ENCODE assay signal across 17 cellular contexts in the genomic region with DNA sequence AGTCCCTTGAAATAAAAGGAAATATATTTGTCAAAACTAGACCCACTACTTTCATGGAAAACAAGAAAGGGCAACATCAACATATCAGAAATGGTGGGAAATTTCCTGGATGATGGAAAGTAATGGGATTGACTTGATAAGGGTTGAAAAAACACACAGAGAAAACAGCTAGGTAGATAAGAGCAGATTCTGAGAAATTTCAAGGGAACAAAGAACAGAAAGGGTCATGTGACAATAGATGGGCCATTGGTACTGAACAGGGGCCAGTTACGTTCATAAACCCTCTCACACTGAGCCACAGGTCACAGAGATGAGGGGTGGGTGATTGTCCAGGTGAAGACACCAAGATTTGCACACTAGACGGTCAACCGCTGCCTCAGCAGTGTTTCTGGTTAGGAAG.
DNase-seq lines count a peak whose midpoint lies in the region; ATAC-seq, FAIRE-seq and TF ChIP-seq lines count a peak whose summit lies in the region.
"Had no signal": no experiment of that assay in that cellular context is flagged by ENCODE, and none has a peak within 500 bp of the region (broad histone marks: within the 10 kb centered on the region; RNA-seq: fewer than 3 reads in every experiment).

No MANE protein-coding gene starts in this region.

- H2AK5ac ChIP-seq in IMR-90 (ENCODE audit: low read depth, low read length): peak overlapping the region; percentile 20; the same call in 1 of the 2 replicates

- in situ Hi-C loops in IMR-90 (cut with MboI; ENCODE audit: low sequenced_read_pairs): no loop called here

- H3K18ac ChIP-seq in IMR-90 (ENCODE audit: low read depth, low read length): no peak overlapping the region

- TF ChIP-seq CTCF in GM20000 (IDR thresholded peaks at IDR 0.05; ENCODE audit: extremely low read depth, missing control alignments) (peak; percentile 0), IMR-90 (conservative IDR thresholded peaks at IDR 0.05; ENCODE audit: low read depth, low read length) (no peak), bronchial epithelial cell (IDR thresholded peaks at IDR 0.05; ENCODE audit: insufficient read depth, low read length, severe bottlenecking) (no peak), SK-N-SH (IDR thresholded peaks at IDR 0.05) (no peak)

- H3K14ac ChIP-seq in IMR-90 (replicated peaks; ENCODE audit: low read depth, low read length): no peak overlapping the region

- H4K8ac ChIP-seq in IMR-90 (ENCODE audit: low read depth in 2 of 2, low read length in 2 of 2): no peak overlapping the region

- H3K79me2 ChIP-seq in SK-N-SH (ENCODE audit: insufficient read depth): no peaks in the 10 kb centered on the region

- no peak overlapping the region for H3K23ac ChIP-seq in IMR-90 (ENCODE audit: low read depth, low read length)

- CTCF ChIA-PET in IMR-90 (lab: Yijun Ruan, JAX): interaction anchor here (1.3 kb wide), 1 partner anchor 11 kb away, joined by 4 read pairs; no protein-coding TSS in a partner anchor
- CTCF ChIA-PET in SK-N-SH (lab: Yijun Ruan, JAX): interaction anchor here (0.7 to 1.8 kb wide), 3 partner anchors 7 to 13 kb away, joined by 3 to 4 read pairs (median 4); no protein-coding TSS in a partner anchor

- no peak overlapping the region for H3K56ac ChIP-seq in IMR-90 (ENCODE audit: extremely low read depth, insufficient read depth, low read length)

- H3K9me1 ChIP-seq in IMR-90 (ENCODE audit: insufficient read depth, low read length): no peaks in the 10 kb centered on the region

- no peak for TF ChIP-seq EP300 in SK-N-SH (IDR thresholded peaks at IDR 0.05; ENCODE audit: borderline replicate concordance in 1 of 2, low read depth in 1 of 2, low read length in 1 of 2)

- H2BK15ac ChIP-seq in IMR-90 (ENCODE audit: low read depth, low read length): no peak overlapping the region

- H4K20me1 ChIP-seq in IMR-90 (ENCODE audit: insufficient read depth, low read length): no peaks in the 10 kb centered on the region
- no peaks in the 10 kb centered on the region for H4K20me1 ChIP-seq in SK-N-SH (ENCODE audit: insufficient read depth)

- POLR2A ChIA-PET in IMR-90 (lab: Charles Lee; ENCODE audit: unreplicated experiment) (no interaction called here), SK-N-SH (lab: Yijun Ruan, JAX) (interaction anchor here (0.6 kb wide), 1 partner anchor 13 kb away, joined by 4 read pairs; no protein-coding TSS in a partner anchor)

- no peak for TF ChIP-seq POLR2A in IMR-90 (IDR thresholded peaks at IDR 0.05; ENCODE audit: low read depth, low read length)

- H3K4me2 ChIP-seq in IMR-90 (ENCODE audit: low read depth, low read length) (no peak overlapping the region), SK-N-SH (no peak overlapping the region)
- H3K4me2 ChIP-seq: A549 had no signal

- no peak overlapping the region for H3K9ac ChIP-seq in IMR-90 (ENCODE audit: low read depth, low read length)
- no peak overlapping the region for H3K9ac ChIP-seq in SK-N-SH

- TF ChIP-seq RAD21 in IMR-90 (IDR thresholded peaks at IDR 0.05; ENCODE audit: low read length) (no peak), SK-N-SH (IDR thresholded peaks at IDR 0.05; ENCODE audit: low read length) (no peak)

- intact Hi-C loops in IMR-90 (cut with micrococcal nuclease): no loop called here

- ATAC-seq in IMR-90 (ENCODE audit: low read depth) (no peak), GM18907 (IDR thresholded peaks at IDR 0.05; ENCODE audit: unreplicated experiment) (no peak)
- ATAC-seq: A549 had no signal

- H3K4me1 ChIP-seq in IMR-90 (ENCODE audit: control insufficient read depth, insufficient read depth, low read length): peaks cover 2% of the 10 kb centered on the region
- no peaks in the 10 kb centered on the region; a peak in 1 of 4 replicates for H3K4me1 ChIP-seq in SK-N-SH (ENCODE audit: control insufficient read depth in 1 of 2, insufficient read depth in 2 of 2, low read depth in 1 of 2, low read length in 1 of 2)
- H3K4me1 ChIP-seq: A549 had no signal

- no peak overlapping the region for H2BK120ac ChIP-seq in IMR-90 (ENCODE audit: low read depth, low read length)

- no peak overlapping the region for H2AFZ ChIP-seq in IMR-90 (replicated peaks; ENCODE audit: low read length, poor library complexity)
- no peak overlapping the region for H2AFZ ChIP-seq in SK-N-SH (ENCODE audit: low read depth)

- no CpG with 5 or more reads among the region's 3 CpGs for WGBS in IMR-90 (ENCODE audit: extremely low coverage in 2 of 2, insufficient read length in 1 of 2), 2 experiments
- 85% methylated on average over 3 of the region's 3 CpGs for WGBS in SK-N-SH (ENCODE audit: low lambda C conversion rate)

- H3K9me3 ChIP-seq in IMR-90 (ENCODE audit: control insufficient read depth, insufficient read depth, low read length) (no peaks in the 10 kb centered on the region), SK-N-SH (no peaks in the 10 kb centered on the region)

- H3K9me2 ChIP-seq in SK-N-SH: no peaks in the 10 kb centered on the region

- H3K36me3 ChIP-seq in IMR-90 (ENCODE audit: control insufficient read depth, insufficient read depth, low read length) (no peaks in the 10 kb centered on the region), bronchial epithelial cell (ENCODE audit: control insufficient read depth, insufficient read depth, low read length) (no peaks in the 10 kb centered on the region), SK-N-SH (replicated peaks in 1 of 2; ENCODE audit: control insufficient read depth in 1 of 2, insufficient read depth in 2 of 2, low read length in 1 of 2) (no peaks in the 10 kb centered on the region)

- DNase-seq in GM20000 (ENCODE audit: low spot score) (no peak), IMR-90 (no peak), bronchial epithelial cell (ENCODE audit: low read depth) (no peak), SK-N-SH (no peak), GF-D8 (lab: John Stamatoyannopoulos, UW) (no peak)
- DNase-seq in activated CD4-positive, CD25-positive, alpha-beta regulatory T cell treated with anti-CD3 and anti-CD28 coated beads, Interleukin-2, amount 50 U/mL, for 72 hours: no peak
- DNase-seq: 8988T; C1 segment of cervical spinal cord; Calu3; CD4-positive, alpha-beta memory T cell; COR-L47; DMS53; DMS79 treated with DMSO at 0.1 percent for 48 hours; GOT3; HCEC 1CT had no signal

- H3K4me3 ChIP-seq in IMR-90 (ENCODE audit: insufficient read depth, low read depth, low read length): no peak overlapping the region
- H3K4me3 ChIP-seq in bronchial epithelial cell (ENCODE audit: low read depth, low read length): no peak overlapping the region
- no peak overlapping the region for H3K4me3 ChIP-seq in SK-N-SH (ENCODE audit: low read depth in 2 of 2, low read length in 1 of 2)
- H3K4me3 ChIP-seq: A549 had no signal

- peak overlapping the region; percentile 66 for H2AK9ac ChIP-seq in IMR-90 (replicated peaks; ENCODE audit: low read depth, low read length, poor library complexity)

- no TSS peak for BruUV-seq in IMR-90 (replicated peaks; lab: Mats Ljungman, UMichigan)

- H4K5ac ChIP-seq in IMR-90 (ENCODE audit: low read depth, low read length): no peak overlapping the region

- H3K27ac ChIP-seq in IMR-90 (ENCODE audit: insufficient read depth, low read length) (no peak overlapping the region), SK-N-SH (ENCODE audit: low read depth in 2 of 2, low read length in 1 of 2) (no peak overlapping the region)
- H3K27ac ChIP-seq: A549 had no signal

- no peaks in the 10 kb centered on the region for H3F3A ChIP-seq in SK-N-SH (replicated peaks; ENCODE audit: insufficient read depth)

- dilution Hi-C loops in IMR-90 (cut with HindIII; ENCODE audit: low sequenced_read_pairs, unreplicated experiment): no loop called here

- no peaks in the 10 kb centered on the region for H3K79me1 ChIP-seq in IMR-90 (ENCODE audit: low read depth in 1 of 2, low read length in 2 of 2)

- H2BK5ac ChIP-seq in IMR-90 (ENCODE audit: low read depth, low read length, poor library complexity, severe bottlenecking): no peak overlapping the region

- H3K27me3 ChIP-seq in IMR-90 (ENCODE audit: control insufficient read depth, insufficient read depth, low read length) (no peaks in the 10 kb centered on the region), bronchial epithelial cell (ENCODE audit: control insufficient read depth, insufficient read depth, low read length) (no peaks in the 10 kb centered on the region), SK-N-SH (ENCODE audit: insufficient read depth) (no peaks in the 10 kb centered on the region)

- H2BK20ac ChIP-seq in IMR-90 (ENCODE audit: low read depth, low read length): no peak overlapping the region

- H4K91ac ChIP-seq in IMR-90 (ENCODE audit: insufficient read depth, low read depth, low read length): no peak overlapping the region

- peak; percentile 36 for FAIRE-seq in bronchial epithelial cell (lab: Jason Lieb, UNC)
- FAIRE-seq: A549 had no signal

- no peak overlapping the region; the same call in 1 of the 2 replicates for H3K4ac ChIP-seq in IMR-90 (ENCODE audit: low read depth, low read length)

TF ChIP-seq in IMR-90, 13 proteins besides CTCF, POLR2A, EP300 and RAD21 (continues in another document):
- TF ChIP-seq MXI1 (IDR thresholded peaks at IDR 0.05; ENCODE audit: borderline replicate concordance, low read depth, low read length): no peak
- no peak for TF ChIP-seq RFX5 (IDR thresholded peaks at IDR 0.05; ENCODE audit: low read depth, low read length)
- TF ChIP-seq FOS (IDR thresholded peaks at IDR 0.05; ENCODE audit: low read depth, low read length): no peak
- TF ChIP-seq BHLHE40 (IDR thresholded peaks at IDR 0.05; ENCODE audit: low read depth, low read length): no peak
- TF ChIP-seq MAZ (IDR thresholded peaks at IDR 0.05; ENCODE audit: borderline replicate concordance, low read depth, low read length): no peak
- TF ChIP-seq SMC3 (IDR thresholded peaks at IDR 0.05; ENCODE audit: low read depth, low read length): no peak
- TF ChIP-seq CHD1 (IDR thresholded peaks at IDR 0.05; ENCODE audit: low read depth, low read length): no peak
- no peak for TF ChIP-seq NFE2L2 (IDR thresholded peaks at IDR 0.05; ENCODE audit: low read depth, low read length)
- TF ChIP-seq MAFK (IDR thresholded peaks at IDR 0.05; ENCODE audit: low read depth, low read length): no peak
- TF ChIP-seq RCOR1 (IDR thresholded peaks at IDR 0.05; ENCODE audit: insufficient replicate concordance, low read length): no peak

TF ChIP-seq in SK-N-SH, 30 proteins besides CTCF, POLR2A, EP300 and RAD21:
- no peak for TF ChIP-seq FOSL2 (IDR thresholded peaks at IDR 0.05; ENCODE audit: borderline replicate concordance, low read depth)
